8 cellular contexts compared by ENCODE assay signal in genomic region chr10:123154092-123154942, GRCh38. TPM values are rescaled to one million over a fixed set of nuclear protein-coding genes. Genes with fewer than 3 reads are reported as not detected.
A peak's percentile ranks its signal among the peaks of the same experiment; 100 is the strongest.
DNase-seq lines count a peak whose midpoint lies in the region; ATAC-seq, FAIRE-seq and TF ChIP-seq lines count a peak whose summit lies in the region.

TSS of gene BUB3 (plus strand) at chr10:123154402. CDS start at chr10:123154918, 516 bp downstream.

- peak; percentile 84 for ATAC-seq in GM21526 (IDR thresholded peaks at IDR 0.05; ENCODE audit: low FRiP score, unreplicated experiment)

- no peaks in the 10 kb centered on the region for H3K9me1 ChIP-seq in endothelial cell of umbilical vein (replicated peaks; ENCODE audit: control insufficient read depth, extremely low read depth, insufficient read depth, low read length)

- H3K36me3 ChIP-seq in OCI-LY7 (ENCODE audit: insufficient read depth, low read length) (peaks cover 47% of the 10 kb centered on the region), endothelial cell of umbilical vein (ENCODE audit: control insufficient read depth in 2 of 2, extremely low read depth in 1 of 2, insufficient read depth in 2 of 2, low read length in 2 of 2) (peaks cover 5 to 6% of the 10 kb centered on the region in 2 experiments)

- no peaks in the 10 kb centered on the region for H3K9me3 ChIP-seq in OCI-LY7 (ENCODE audit: low read length)
- no peaks in the 10 kb centered on the region for H3K9me3 ChIP-seq in endothelial cell of umbilical vein (replicated peaks; ENCODE audit: control insufficient read depth, insufficient read depth, low read length)

- H4K20me1 ChIP-seq in OCI-LY7 (ENCODE audit: insufficient read depth, low read length), result peaks cover 35% of the 10 kb centered on the region
- peaks cover 7% of the 10 kb centered on the region for H4K20me1 ChIP-seq in endothelial cell of umbilical vein (replicated peaks; ENCODE audit: control insufficient read depth, extremely low read depth, insufficient read depth, low read length)

- BruUV-seq in OCI-LY7 (replicated peaks; lab: Mats Ljungman, UMichigan) (no TSS peak), endothelial cell of umbilical vein (replicated peaks; lab: Mats Ljungman, UMichigan) (TSS peak; percentile 63)

- no peaks in the 10 kb centered on the region for H3K9me2 ChIP-seq in OCI-LY7 (ENCODE audit: insufficient read depth, low read length)

- TF ChIP-seq CTCF in D721Med (IDR thresholded peaks at IDR 0.05; ENCODE audit: insufficient read depth, missing control alignments) (no peak), OCI-LY7 (conservative IDR thresholded peaks at IDR 0.05; ENCODE audit: low read length) (no peak), endothelial cell of umbilical vein (IDR thresholded peaks at IDR 0.05; ENCODE audit: extremely low read depth in 1 of 2, insufficient read depth in 1 of 2, low read depth in 1 of 2, low read length in 2 of 2) (no peak)

- FAIRE-seq in D721Med (lab: Jason Lieb, UNC), result no peak
- FAIRE-seq in endothelial cell of umbilical vein (lab: Jason Lieb, UNC), result peak; percentile 98

- H3K4me3 ChIP-seq in OCI-LY7 (ENCODE audit: low read depth, low read length, poor library complexity, severe bottlenecking) (peak within 1 kb of the TSS; percentile 92), endothelial cell of umbilical vein (replicated peaks in 1 of 3; ENCODE audit: insufficient read depth in 1 of 3, low read depth in 1 of 3, low read length in 3 of 3) (peak within 1 kb of the TSS; percentile 61 to 92 (median 90))

- intact Hi-C loops in OCI-LY7 (cut with micrococcal nuclease; ENCODE audit: unreplicated experiment) (loop anchor here (2.0 to 10.0 kb wide), 3 partner anchors 146 to 780 kb away; partner anchors contain the start of genes ACADSB, IKZF5 and PLEKHA1), endothelial cell of umbilical vein (cut with micrococcal nuclease) (loop anchor here (1.0 to 10.0 kb wide), 7 partner anchors 21 to 1265 kb away; partner anchors contain the start of genes IKZF5 and PSTK)

- dilution Hi-C loops in endothelial cell of umbilical vein (cut with MboI; ENCODE audit: extremely low pct_ligation_motif_present, low sequenced_read_pairs), result no loop called here

- peak within 1 kb of the TSS; percentile 95 for H3K9ac ChIP-seq in endothelial cell of umbilical vein (replicated peaks; ENCODE audit: extremely low read depth, insufficient read depth, low read length)

- DNase-seq in D721Med (ENCODE audit: insufficient read length, low spot score), result peak; percentile 66
- peak; percentile 98 for DNase-seq in HuH-7.5 (ENCODE audit: low spot score)
- peak; percentile 99 for DNase-seq in OCI-LY7 (ENCODE audit: low spot score)
- DNase-seq in activated T-cell treated with anti-CD3 and anti-CD28 coated beads for 1 hour (ENCODE audit: low read depth), result peak; percentile 87
- DNase-seq in endothelial cell of umbilical vein (ENCODE audit: low read depth, low spot score), result peak; percentile 100
- peak; percentile 100 for DNase-seq in midbrain (lab: John Stamatoyannopoulos, UW)
- DNase-seq in stimulated activated CD8-positive, alpha-beta memory T cell treated with anti-CD3 and anti-CD28 coated beads, Interleukin-2, amount 100 ng/mL, for 1 hour (ENCODE audit: low read depth in 2 of 2), result peak; percentile 86

- H3K27ac ChIP-seq in OCI-LY7 (ENCODE audit: low read depth, low read length, poor library complexity, severe bottlenecking), result peak within 1 kb of the TSS; percentile 83
- H3K27ac ChIP-seq in endothelial cell of umbilical vein (ENCODE audit: insufficient read depth, low read depth, low read length), result peak within 1 kb of the TSS; percentile 81

- peak; percentile 91 for TF ChIP-seq POLR2A in endothelial cell of umbilical vein (IDR thresholded peaks at IDR 0.05; ENCODE audit: low read depth, low read length)

- H3K4me1 ChIP-seq in OCI-LY7 (ENCODE audit: insufficient read depth, low read length, poor library complexity, severe bottlenecking) (peaks cover 54% of the 10 kb centered on the region), endothelial cell of umbilical vein (ENCODE audit: control insufficient read depth, extremely low read depth, insufficient read depth, low read length) (peaks cover 48% of the 10 kb centered on the region)

- POLR2A ChIA-PET in OCI-LY7 (lab: Charles Lee), result interaction anchor here (0.6 to 1.2 kb wide), 10 partner anchors 9 to 421 kb away, joined by 3 to 10 read pairs (median 4); no protein-coding TSS in a partner anchor
- POLR2A ChIA-PET in endothelial cell of umbilical vein (lab: Charles Lee), result interaction anchor here (0.6 to 0.9 kb wide), 2 partner anchors 146 to 685 kb away, joined by 3 to 4 read pairs; partner anchors contain the start of genes ACADSB and IKZF5

- CTCF ChIA-PET in OCI-LY7 (lab: Charles Lee; ENCODE audit: unreplicated experiment), result no interaction called here
- CTCF ChIA-PET in endothelial cell of umbilical vein (lab: Charles Lee), result interaction anchor here (0.6 to 1.3 kb wide), 6 partner anchors 9 to 648 kb away, joined by 4 to 11 read pairs (median 6); no protein-coding TSS in a partner anchor

- H3K27me3 ChIP-seq in endothelial cell of umbilical vein (ENCODE audit: control insufficient read depth in 2 of 2, insufficient read depth in 2 of 2, low read length in 2 of 2), result peaks cover 35 to 40% of the 10 kb centered on the region in 2 experiments

- H2AFZ ChIP-seq in OCI-LY7 (ENCODE audit: low read length) (peak within 1 kb of the TSS; percentile 89), endothelial cell of umbilical vein (ENCODE audit: low read depth, low read length) (peak within 1 kb of the TSS; percentile 63)

- peak within 1 kb of the TSS; percentile 72 for H3K4me2 ChIP-seq in OCI-LY7 (ENCODE audit: low read length)
- H3K4me2 ChIP-seq in endothelial cell of umbilical vein (ENCODE audit: insufficient read depth, low read length), result peak within 1 kb of the TSS; percentile 97

- H3K79me2 ChIP-seq in OCI-LY7 (ENCODE audit: insufficient read depth, low read depth, low read length) (peaks cover 50% of the 10 kb centered on the region), endothelial cell of umbilical vein (ENCODE audit: control insufficient read depth, insufficient read depth, low read length) (peaks cover 51% of the 10 kb centered on the region)

TF ChIP-seq in endothelial cell of umbilical vein, 7 proteins besides CTCF, POLR2A, EP300 and RAD21:
- TF ChIP-seq MAX (IDR thresholded peaks at IDR 0.05; ENCODE audit: insufficient read depth, insufficient read length), result peak; percentile 97
- TF ChIP-seq POLR2AphosphoS5 (IDR thresholded peaks at IDR 0.05; ENCODE audit: insufficient read depth, low read depth, low read length), result peak; percentile 95
- no peak for TF ChIP-seq EZH2 (IDR thresholded peaks at IDR 0.05; ENCODE audit: borderline replicate concordance, low read depth, low read length, severe bottlenecking)

RNA-seq across cellular contexts. Expression of gene BUB3, which starts in this region (rescaled TPM):
- total RNA-seq in OCI-LY7 (2014; rRNA removed; shearing (Covaris generic)), result 437 and 526 TPM in 2 replicates
- total RNA-seq in OCI-LY7 (2022), result 312 and 335 TPM in 2 replicates
- total RNA-seq in endothelial cell of umbilical vein, result 178 and 193 TPM in 2 replicates
- 128 and 156 TPM in 2 replicates for polyA plus RNA-seq in endothelial cell of umbilical vein
- polyA plus RNA-seq in endothelial cell of umbilical vein (2011; cell fraction: cytosol; rRNA removed), result 168 and 174 TPM in 2 replicates
- 230 and 247 TPM in 2 replicates for polyA plus RNA-seq in endothelial cell of umbilical vein (2011; cell fraction: nucleus; rRNA removed)
- 143 and 224 TPM in 2 replicates for polyA plus RNA-seq in endothelial cell of umbilical vein (2012)
- 238 and 313 TPM in 2 replicates for polyA minus RNA-seq in endothelial cell of umbilical vein
- polyA minus RNA-seq in endothelial cell of umbilical vein (2011; cell fraction: cytosol; rRNA and poly(A)+ RNA removed), result 207 TPM
- polyA minus RNA-seq in endothelial cell of umbilical vein (2011; cell fraction: nucleus; rRNA and poly(A)+ RNA removed), result 170 and 216 TPM in 2 replicates

Comparison
In these comparisons a context has a peak if more than half of its experiments do, and no peak if none do; other contexts are left out.
1. Peak in every context shown above with its lines: DNase-seq, ATAC-seq, H3K4me3 ChIP-seq and H3K27ac ChIP-seq.